1 cellular context compared by ENCODE assay signal in genomic region chr12:120086801-120087621, GRCh38.
TF ChIP-seq lines count a peak whose summit lies in the region.

No MANE protein-coding gene starts in this region.

TF ChIP-seq in HepG2, 621 proteins besides CTCF, POLR2A, EP300 and RAD21 (continued from another document and continues in another):
- TF ChIP-seq ZBTB40 (IDR thresholded peaks at IDR 0.05), result no peak
- peak; percentile 68 for TF ChIP-seq ZBTB40 (CRISPR knock-in tag; IDR thresholded peaks at IDR 0.05)
- TF ChIP-seq TRIM24 (CRISPR knock-in tag; IDR thresholded peaks at IDR 0.05), result no peak
- TF ChIP-seq ZNF709 (CRISPR knock-in tag; IDR thresholded peaks at IDR 0.05), result 0 out of 2 replicates have a peak, but pooled peaks have one; percentile 46
- TF ChIP-seq ZFP91 (CRISPR knock-in tag; IDR thresholded peaks at IDR 0.05; ENCODE audit: borderline replicate concordance), result peak; percentile 94
- peak; percentile 83; the same call in 1 of the 2 replicates for TF ChIP-seq ZFP1 (CRISPR knock-in tag; IDR thresholded peaks at IDR 0.05)
- TF ChIP-seq ZNF441 (CRISPR knock-in tag; IDR thresholded peaks at IDR 0.05; ENCODE audit: borderline replicate concordance), result peak; percentile 59; the same call in 1 of the 2 replicates
- TF ChIP-seq RFXANK (CRISPR knock-in tag; IDR thresholded peaks at IDR 0.05), result no peak
- TF ChIP-seq SSRP1 (CRISPR knock-in tag; IDR thresholded peaks at IDR 0.05), result no peak
- TF ChIP-seq ZNF781 (CRISPR knock-in tag; IDR thresholded peaks at IDR 0.05; ENCODE audit: borderline replicate concordance, not compliant biosample characterization), result peak; percentile 56
- TF ChIP-seq, protein P1, sequence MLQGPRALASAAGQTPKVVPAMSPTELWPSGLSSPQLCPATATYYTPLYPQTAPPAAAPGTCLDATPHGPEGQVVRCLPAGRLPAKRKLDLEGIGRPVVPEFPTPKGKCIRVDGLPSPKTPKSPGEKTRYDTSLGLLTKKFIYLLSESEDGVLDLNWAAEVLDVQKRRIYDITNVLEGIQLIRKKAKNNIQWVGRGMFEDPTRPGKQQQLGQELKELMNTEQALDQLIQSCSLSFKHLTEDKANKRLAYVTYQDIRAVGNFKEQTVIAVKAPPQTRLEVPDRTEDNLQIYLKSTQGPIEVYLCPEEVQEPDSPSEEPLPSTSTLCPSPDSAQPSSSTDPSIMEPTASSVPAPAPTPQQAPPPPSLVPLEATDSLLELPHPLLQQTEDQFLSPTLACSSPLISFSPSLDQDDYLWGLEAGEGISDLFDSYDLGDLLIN (CRISPR knock-in tag; IDR thresholded peaks at IDR 0.05; ENCODE audit: borderline replicate concordance), result no peak
- TF ChIP-seq NFE2 (CRISPR knock-in tag; IDR thresholded peaks at IDR 0.05), result peak; percentile 99
- no peak for TF ChIP-seq RERE (CRISPR knock-in tag; IDR thresholded peaks at IDR 0.05; ENCODE audit: low read depth)
- TF ChIP-seq HMGXB4 (CRISPR knock-in tag; IDR thresholded peaks at IDR 0.05; ENCODE audit: borderline replicate concordance in 1 of 2, low read depth in 1 of 2), result peak; percentile 91 to 95
- no peak for TF ChIP-seq ZNF30 (CRISPR knock-in tag; IDR thresholded peaks at IDR 0.05)
- no peak for TF ChIP-seq NFAT5 (CRISPR knock-in tag; IDR thresholded peaks at IDR 0.05)
- TF ChIP-seq ZBTB49 (CRISPR knock-in tag; IDR thresholded peaks at IDR 0.05; ENCODE audit: borderline replicate concordance), result no peak
- peak; percentile 26; the same call in 1 of the 2 replicates for TF ChIP-seq ZNF263 (CRISPR knock-in tag; IDR thresholded peaks at IDR 0.05)
- TF ChIP-seq ZSCAN31 (CRISPR knock-in tag; IDR thresholded peaks at IDR 0.05; ENCODE audit: low read depth), result peak; percentile 82; the same call in 1 of the 2 replicates
- TF ChIP-seq HDAC2 (CRISPR knock-in tag; IDR thresholded peaks at IDR 0.05), result peak; percentile 94
